Comparison of ENCODE assay signal across 7 cellular contexts in the genomic region with DNA sequence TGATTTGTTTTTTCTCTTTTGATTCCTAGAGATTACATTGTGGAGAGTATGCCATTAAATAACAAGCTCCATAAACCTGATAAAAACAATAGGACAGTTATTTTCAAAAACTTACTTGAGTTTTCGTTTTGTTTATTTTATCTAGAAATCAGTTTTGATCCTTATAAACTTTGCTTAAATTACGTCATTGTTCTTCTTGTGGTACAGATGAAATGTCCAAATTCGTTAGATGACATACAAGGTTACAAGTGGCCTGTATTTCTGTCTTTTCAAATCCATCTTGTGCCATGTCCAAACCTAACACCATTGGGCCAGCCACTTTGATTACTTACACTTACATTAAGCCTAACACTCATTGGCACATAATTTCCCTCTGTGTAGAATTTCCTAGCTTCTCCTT.
"Had no signal": no experiment of that assay in that cellular context is flagged by ENCODE, and none has a peak within 500 bp of the region (broad histone marks: within the 10 kb centered on the region; RNA-seq: fewer than 3 reads in every experiment).

No MANE protein-coding gene starts in this region.

- H3K4me3 ChIP-seq: K562 had no signal

- H3K9ac ChIP-seq: KMS-11 had no signal

- H3K27ac ChIP-seq: HL-60 had no signal

- DNase-seq: IMR-90, KBM-7, KG1 had no signal

- ATAC-seq: K562 had no signal

- FAIRE-seq: HTR-8/SVneo, K562 had no signal
